ENCODE assay signal across 27 cellular contexts in genomic region chr6:40338306-40338705, GRCh38.
"Had no signal": no experiment of that assay in that cellular context is flagged by ENCODE, and none has a peak within 500 bp of the region (broad histone marks: within the 10 kb centered on the region; RNA-seq: fewer than 3 reads in every experiment).

No MANE protein-coding gene starts in this region.

- H3K9me3 ChIP-seq: SJSA1, SK-N-SH had no signal

- H3K27ac ChIP-seq: SJSA1 had no signal

- H3K27me3 ChIP-seq: SJSA1 had no signal

- H3K36me3 ChIP-seq: SJSA1 had no signal

- H3K4me2 ChIP-seq: SK-N-SH had no signal

- ATAC-seq: activated CD4-positive, alpha-beta T cell treated with anti-CD3 and anti-CD28 coated beads for 36 hours; activated CD4-positive, CD25-positive, alpha-beta regulatory T cell treated with anti-CD3 and anti-CD28 coated beads, Interleukin-2, amount 50 U/mL, for 24 hours; activated CD8-positive, alpha-beta T cell treated with anti-CD3 and anti-CD28 coated beads, Interleukin-2, amount 10 ng/mL, durations not matched to agents 7 days and 5 days; activated naive CD8-positive, alpha-beta T cell treated with anti-CD3 and anti-CD28 coated beads, Interleukin-2, amount 50 U/mL, for 24 hours; activated T-cell treated with anti-CD3 and anti-CD28 coated beads, Interleukin-2, amount 50 U/mL, for 4 hours; Panc1; WTC11 had no signal

- H3K4me1 Mint-ChIP-seq: activated CD4-positive, alpha-beta T cell treated with anti-CD3 and anti-CD28 coated beads for 36 hours; activated naive CD4-positive, alpha-beta T cell treated with anti-CD3 and anti-CD28 coated beads, Interleukin-2, amount 10 ng/mL, durations not matched to agents 7 days and 5 days; activated naive CD8-positive, alpha-beta T cell treated with anti-CD3 and anti-CD28 coated beads, Interleukin-2, amount 50 U/mL, for 24 hours had no signal

- H3K4me3 Mint-ChIP-seq: activated CD4-positive, alpha-beta T cell treated with anti-CD3 and anti-CD28 coated beads for 36 hours; activated CD4-positive, alpha-beta T cell treated with anti-CD3 and anti-CD28 coated beads, Interleukin-2, amount 10 ng/mL, durations not matched to agents 7 days and 5 days; activated CD8-positive, alpha-beta T cell treated with anti-CD3 and anti-CD28 coated beads, Interleukin-2, amount 10 ng/mL, durations not matched to agents 7 days and 5 days; activated naive CD4-positive, alpha-beta T cell treated with anti-CD3 and anti-CD28 coated beads, Interleukin-2, amount 10 ng/mL, durations not matched to agents 7 days and 5 days; activated naive CD8-positive, alpha-beta T cell; activated naive CD8-positive, alpha-beta T cell treated with anti-CD3 and anti-CD28 coated beads, Interleukin-2, amount 50 U/mL, for 24 hours; activated T-cell treated with anti-CD3 and anti-CD28 coated beads, Interleukin-2, amount 50 U/mL, for 4 hours; brain; T-helper 1 cell treated with Interleukin-12 subunit alpha and Interleukin-12 subunit beta and Interleukin-4 antibody, amounts not matched to agents 30 μg/mL and 1 μg/mL, for 36 hours; T-helper 2 cell treated with Interferon-gamma antibody and Interleukin-4, amounts not matched to agents 5 μg/mL and 100 μg/mL, for 36 hours; WTC11 had no signal

- H3K4me1 ChIP-seq: SJSA1 had no signal

- H3K9me3 Mint-ChIP-seq: activated CD4-positive, alpha-beta T cell treated with anti-CD3 and anti-CD28 coated beads, Interleukin-2, amount 10 ng/mL, durations not matched to agents 7 days and 5 days; activated naive CD4-positive, alpha-beta T cell treated with anti-CD3 and anti-CD28 coated beads, Interleukin-2, amount 10 ng/mL, durations not matched to agents 7 days and 5 days; activated naive CD8-positive, alpha-beta T cell treated with anti-CD3 and anti-CD28 coated beads, Interleukin-2, amount 50 U/mL, for 24 hours; activated T-cell treated with anti-CD3 and anti-CD28 coated beads, Interleukin-2, amount 50 U/mL, for 4 hours; T-helper 1 cell treated with Interleukin-12 subunit alpha and Interleukin-12 subunit beta and Interleukin-4 antibody, amounts not matched to agents 30 μg/mL and 1 μg/mL, for 36 hours; T-helper 2 cell treated with Interferon-gamma antibody and Interleukin-4, amounts not matched to agents 5 μg/mL and 100 μg/mL, for 36 hours; WTC11 had no signal

- H3K27ac Mint-ChIP-seq: activated CD4-positive, alpha-beta T cell treated with anti-CD3 and anti-CD28 coated beads for 36 hours; activated CD4-positive, alpha-beta T cell treated with anti-CD3 and anti-CD28 coated beads, Interleukin-2, amount 10 ng/mL, durations not matched to agents 7 days and 5 days; activated CD8-positive, alpha-beta T cell treated with anti-CD3 and anti-CD28 coated beads, Interleukin-2, amount 10 ng/mL, durations not matched to agents 7 days and 5 days; activated naive CD4-positive, alpha-beta T cell treated with anti-CD3 and anti-CD28 coated beads, Interleukin-2, amount 10 ng/mL, durations not matched to agents 7 days and 5 days; activated naive CD8-positive, alpha-beta T cell; activated naive CD8-positive, alpha-beta T cell treated with anti-CD3 and anti-CD28 coated beads, Interleukin-2, amount 50 U/mL, for 24 hours; T-helper 1 cell treated with Interleukin-12 subunit alpha and Interleukin-12 subunit beta and Interleukin-4 antibody, amounts not matched to agents 30 μg/mL and 1 μg/mL, for 36 hours; T-helper 2 cell treated with Interferon-gamma antibody and Interleukin-4, amounts not matched to agents 5 μg/mL and 100 μg/mL, for 36 hours; WTC11 had no signal

- H3K4me3 ChIP-seq: SJSA1 had no signal

- H3K36me3 Mint-ChIP-seq: activated naive CD4-positive, alpha-beta T cell treated with anti-CD3 and anti-CD28 coated beads, Interleukin-2, amount 10 ng/mL, durations not matched to agents 7 days and 5 days; activated naive CD8-positive, alpha-beta T cell; brain; WTC11 had no signal

- DNase-seq: activated CD4-positive, alpha-beta T cell treated with anti-CD3 and anti-CD28 coated beads for 36 hours; activated CD4-positive, alpha-beta T cell treated with anti-CD3 and anti-CD28 coated beads, Interleukin-2, amount 10 ng/mL, durations not matched to agents 7 days and 5 days; activated CD4-positive, alpha-beta T cell treated with anti-CD3 and anti-CD28 coated beads, Interleukin-2, amount 50 U/mL, for 48 hours; activated CD8-positive, alpha-beta T cell treated with anti-CD3 and anti-CD28 coated beads, Interleukin-2, amount 10 ng/mL, durations not matched to agents 7 days and 5 days; activated effector memory CD4-positive, alpha-beta T cell treated with Interleukin-2 at 50 U/mL for 16 hours; activated naive CD4-positive, alpha-beta T cell treated with anti-CD3 and anti-CD28 coated beads, Interleukin-2, amount 10 ng/mL, durations not matched to agents 7 days and 5 days; activated naive CD8-positive, alpha-beta T cell treated with anti-CD3 and anti-CD28 coated beads, Interleukin-2, amount 50 U/mL, for 24 hours; activated T-cell treated with anti-CD3 and anti-CD28 coated beads, Interleukin-2, amount 50 U/mL, for 4 hours; anterior cingulate cortex; central memory CD4-positive, alpha-beta T cell; NCI-H1092 treated with DMSO at 0.1 percent for 48 hours; NCI-H1417; NCI-H146; NCI-H187 treated with DMSO at 0.1 percent for 48 hours; NCI-H2081 treated with DMSO at 0.1 percent for 48 hours; NCI-H345; NCI-H524 treated with DMSO at 0.1 percent for 48 hours; SHP77 treated with DMSO at 0.1 percent for 48 hours; SK-N-SH had no signal
